In genomic region chr1:47031059-47031458, GRCh38 we compare ENCODE assay signal across 13 cellular contexts. TPM values are rescaled to one million over a fixed set of nuclear protein-coding genes. Genes with fewer than 3 reads are reported as not detected.
DNase-seq lines count a peak whose midpoint lies in the region; ATAC-seq and TF ChIP-seq lines count a peak whose summit lies in the region.
"Had no signal": no experiment of that assay in that cellular context is flagged by ENCODE, and none has a peak within 500 bp of the region (broad histone marks: within the 10 kb centered on the region; RNA-seq: fewer than 3 reads in every experiment).

No MANE protein-coding gene starts in this region.

- intact Hi-C loops in Calu3 (cut with micrococcal nuclease; ENCODE audit: unreplicated experiment) = no loop called here
- intact Hi-C loops in natural killer cell (cut with micrococcal nuclease) = no loop called here

- CTCF ChIA-PET in Calu3 (lab: Charles Lee) = no interaction called here

- BruUV-seq in Calu3 (replicated peaks; lab: Mats Ljungman, UMichigan) = no TSS peak

- no peak for ATAC-seq in natural killer cell
- ATAC-seq: T-cell had no signal

- no peak overlapping the region for H3K4me3 ChIP-seq in fibroblast of lung (replicated peaks in 1 of 4; ENCODE audit: control extremely low read depth in 1 of 4, insufficient read depth in 1 of 4, low read depth in 3 of 4, low read length in 4 of 4)
- H3K4me3 ChIP-seq: breast epithelium had no signal

- peak overlapping the region; percentile 8 for H3K27ac Mint-ChIP-seq in Calu3 (ENCODE audit: unreplicated experiment)
- H3K27ac Mint-ChIP-seq in natural killer cell = no peak overlapping the region
- H3K27ac Mint-ChIP-seq: T-cell had no signal

- H3K9me3 ChIP-seq in fibroblast of lung (ENCODE audit: control insufficient read depth, insufficient read depth, low read depth, low read length) = no peaks in the 10 kb centered on the region
- H3K9me3 ChIP-seq: breast epithelium had no signal

- peaks cover 3% of the 10 kb centered on the region for H3K27me3 Mint-ChIP-seq in Calu3 (ENCODE audit: unreplicated experiment)
- H3K27me3 Mint-ChIP-seq in natural killer cell (ENCODE audit: low read depth in 2 of 2) = peaks cover 7 to 31% of the 10 kb centered on the region in 2 donors

- H3K36me3 ChIP-seq in fibroblast of lung (ENCODE audit: control insufficient read depth, insufficient read depth, low read length) = no peaks in the 10 kb centered on the region
- H3K36me3 ChIP-seq: breast epithelium had no signal

- H3K4me3 Mint-ChIP-seq in Calu3 (ENCODE audit: low read depth, unreplicated experiment) = peak overlapping the region; percentile 7
- H3K4me3 Mint-ChIP-seq in natural killer cell = no peak overlapping the region
- H3K4me3 Mint-ChIP-seq: T-cell had no signal

- H3K4me1 ChIP-seq in fibroblast of lung (ENCODE audit: control insufficient read depth, extremely low read depth, insufficient read depth, low read length) = no peaks in the 10 kb centered on the region

- H3K79me2 ChIP-seq in fibroblast of lung (ENCODE audit: control insufficient read depth, insufficient read depth, low read length) = no peaks in the 10 kb centered on the region

- peak; percentile 47 for DNase-seq in Calu3
- peak; percentile 62 for DNase-seq in RPMI7951 (ENCODE audit: low read depth)
- peak; percentile 0 to 21 for DNase-seq in fibroblast of lung (ENCODE audit: low read depth in 2 of 2)
- peak; percentile 32 for DNase-seq in non-pigmented ciliary epithelial cell (ENCODE audit: low read depth)
- no peak for DNase-seq in natural killer cell
- DNase-seq in NK-92 (lab: John Stamatoyannopoulos, UW; ENCODE audit: unreplicated experiment) = no peak
- DNase-seq in ureter (ENCODE audit: low spot score) = no peak
- no peak for DNase-seq in T-helper 1 cell
- DNase-seq: C1 segment of cervical spinal cord, NCI-H2227 treated with DMSO at 0.1 percent for 48 hours, T-cell had no signal

- no peak overlapping the region for H3K27ac ChIP-seq in fibroblast of lung (ENCODE audit: insufficient read depth, low read length)

- H3K9ac ChIP-seq in fibroblast of lung (ENCODE audit: insufficient read depth, low read length) = no peak overlapping the region

- H3K4me1 Mint-ChIP-seq in Calu3 (ENCODE audit: low read depth, unreplicated experiment) (peaks cover 49% of the 10 kb centered on the region), natural killer cell (no peaks in the 10 kb centered on the region)
- H3K4me1 Mint-ChIP-seq: T-cell had no signal

- no peaks in the 10 kb centered on the region for H4K20me1 ChIP-seq in fibroblast of lung (ENCODE audit: control insufficient read depth, extremely low read depth, insufficient read depth, low read length)

- H3K4me2 ChIP-seq in fibroblast of lung (ENCODE audit: extremely low read depth, insufficient read depth, low read length) = no peak overlapping the region

- no peak overlapping the region for H2AFZ ChIP-seq in fibroblast of lung (ENCODE audit: low read length)

- no peaks in the 10 kb centered on the region for H3K9me3 Mint-ChIP-seq in Calu3 (ENCODE audit: low read depth, unreplicated experiment)
- no peaks in the 10 kb centered on the region for H3K9me3 Mint-ChIP-seq in natural killer cell
- H3K9me3 Mint-ChIP-seq: T-cell had no signal

- no peaks in the 10 kb centered on the region for H3K27me3 ChIP-seq in fibroblast of lung (ENCODE audit: control insufficient read depth, insufficient read depth, low read length)
- H3K27me3 ChIP-seq: breast epithelium had no signal

- TF ChIP-seq CTCF in Calu3 (IDR thresholded peaks at IDR 0.05; ENCODE audit: unreplicated experiment) (no peak), fibroblast of lung (conservative IDR thresholded peaks at IDR 0.05 in 1 of 2, IDR thresholded peaks at IDR 0.05 in 1 of 2; ENCODE audit: low read depth in 1 of 2, low read length in 2 of 2) (no peak), natural killer cell (IDR thresholded peaks at IDR 0.05) (no peak)

- H3K36me3 Mint-ChIP-seq in Calu3 (ENCODE audit: insufficient read depth, unreplicated experiment) (peaks cover 5% of the 10 kb centered on the region), natural killer cell (no peaks in the 10 kb centered on the region)
- H3K36me3 Mint-ChIP-seq: T-cell had no signal

RNA-seq across cellular contexts. Expression of gene CYP4X1, which starts 7.6 kb away (rescaled TPM):
- 0.21 and 0.27 TPM in 2 replicates for total RNA-seq in Calu3 (2022)
- total RNA-seq in RPMI7951 (2014; rRNA removed; shearing (Covaris generic)) = 0.10 and 0.36 TPM in 2 replicates
- total RNA-seq in fibroblast of lung = not detected in 2 replicates
- polyA plus RNA-seq in fibroblast of lung = 0.02 TPM in 1 of 2 replicates, not detected in the other
- not detected in 2 replicates for polyA plus RNA-seq in fibroblast of lung (2012)
- not detected in 2 replicates for polyA minus RNA-seq in fibroblast of lung (ENCODE audit: low replicate concordance)
- not detected for total RNA-seq in natural killer cell
- total RNA-seq in ureter = 6.0 TPM
- total RNA-seq: activated CD8-positive, alpha-beta memory T cell treated with anti-CD3 and anti-CD28 coated beads for 36 hours; T-cell had no signal

RNA-seq across cellular contexts. Expression of gene CYP4Z1, which starts 36.0 kb away (rescaled TPM):
- not detected in 2 replicates for total RNA-seq in Calu3 (2022)
- not detected in 2 replicates for total RNA-seq in RPMI7951 (2014; rRNA removed; shearing (Covaris generic))
- not detected in 2 replicates for total RNA-seq in fibroblast of lung
- not detected in 2 replicates for polyA plus RNA-seq in fibroblast of lung
- not detected in 2 replicates for polyA plus RNA-seq in fibroblast of lung (2012)
- polyA minus RNA-seq in fibroblast of lung (ENCODE audit: low replicate concordance) = not detected in 2 replicates
- not detected for total RNA-seq in natural killer cell
- total RNA-seq in ureter = 3.5 TPM
- total RNA-seq: activated CD8-positive, alpha-beta memory T cell treated with anti-CD3 and anti-CD28 coated beads for 36 hours; T-cell had no signal

Comparison
In these comparisons a context has a peak if more than half of its experiments do, and no peak if none do; other contexts are left out.
1. DNase-seq: peak in Calu3 (single experiment), RPMI7951 (single experiment), fibroblast of lung (2 of 2) and non-pigmented ciliary epithelial cell (single experiment); none in natural killer cell (single experiment), NK-92 (single experiment), ureter (single experiment) and T-helper 1 cell (0 of 5).